In genomic region chr2:18117592-18117991, GRCh38 we compare ENCODE assay signal across 7 cellular contexts.
A peak's percentile ranks its signal among the peaks of the same experiment; 100 is the strongest.
DNase-seq lines count a peak whose midpoint lies in the region; ATAC-seq and TF ChIP-seq lines count a peak whose summit lies in the region.

No MANE protein-coding gene starts in this region.

- H2AFZ ChIP-seq in neuronal stem cell (ENCODE audit: low read length), result no peak overlapping the region

- no peak overlapping the region for H2BK120ac ChIP-seq in neuronal stem cell (ENCODE audit: low read depth, low read length)

- H3K27me3 ChIP-seq in neuronal stem cell (ENCODE audit: control insufficient read depth in 3 of 3, insufficient read depth in 3 of 3, low read depth in 1 of 3, low read length in 3 of 3) (no peaks in the 10 kb centered on the region), tibial nerve (no peaks in the 10 kb centered on the region)

- H3K9ac ChIP-seq in neuronal stem cell (ENCODE audit: low read depth, low read length, poor library complexity), result no peak overlapping the region

- TF ChIP-seq CTCF in GM10266 (IDR thresholded peaks at IDR 0.05; ENCODE audit: control insufficient read depth, insufficient read depth, low read depth, missing control alignments) (peak; percentile 71), RWPE1 (conservative IDR thresholded peaks at IDR 0.05; ENCODE audit: low read depth) (peak; percentile 51), tibial nerve (IDR thresholded peaks at IDR 0.05) (peak in 1 of 5 experiments; percentile 27)

- H3K4me2 ChIP-seq in neuronal stem cell (ENCODE audit: insufficient read depth, low read length, poor library complexity, severe bottlenecking), result no peak overlapping the region

- H3K36me3 ChIP-seq in neuronal stem cell (replicated peaks in 1 of 2; ENCODE audit: control insufficient read depth in 2 of 2, insufficient read depth in 2 of 2, low read length in 2 of 2) (no peaks in the 10 kb centered on the region), tibial nerve (no peaks in the 10 kb centered on the region)

- H2BK5ac ChIP-seq in neuronal stem cell (ENCODE audit: low read length), result no peak overlapping the region

- CTCF ChIA-PET in RWPE1 (lab: Yijun Ruan, JAX), result interaction anchor here (0.8 to 1.2 kb wide), 4 partner anchors 32 to 265 kb away, joined by 3 to 6 read pairs (median 4); partner anchors contain the start of gene KCNS3

- H3K79me1 ChIP-seq in neuronal stem cell (ENCODE audit: low read depth, low read length), result no peaks in the 10 kb centered on the region

- H3K4ac ChIP-seq in neuronal stem cell (ENCODE audit: low read length), result no peak overlapping the region

- no peak overlapping the region for H3K18ac ChIP-seq in neuronal stem cell (ENCODE audit: low read length)

- no peaks in the 10 kb centered on the region for H3K4me1 ChIP-seq in neuronal stem cell (ENCODE audit: control insufficient read depth in 2 of 2, insufficient read depth in 1 of 2, low read depth in 1 of 2, low read length in 2 of 2)
- no peaks in the 10 kb centered on the region for H3K4me1 ChIP-seq in tibial nerve

- no peak overlapping the region for H4K8ac ChIP-seq in neuronal stem cell (ENCODE audit: low read depth, low read length)

- no peak overlapping the region for H2BK15ac ChIP-seq in neuronal stem cell (ENCODE audit: low read length)

- H3K4me3 ChIP-seq in neuronal stem cell (ENCODE audit: low read length in 2 of 2) (no peak overlapping the region), tibial nerve (no peak overlapping the region)

- no peak overlapping the region for H3K14ac ChIP-seq in neuronal stem cell (ENCODE audit: low read length)

- H3K9me3 ChIP-seq in neuronal stem cell (replicated peaks in 1 of 2; ENCODE audit: control insufficient read depth in 2 of 2, insufficient read depth in 1 of 2, low read depth in 1 of 2, low read length in 2 of 2) (no peaks in the 10 kb centered on the region), tibial nerve (no peaks in the 10 kb centered on the region)

- no CpG with 5 or more reads among the region's 2 CpGs for WGBS in neuronal stem cell (ENCODE audit: extremely low coverage in 2 of 2, insufficient read length in 2 of 2, insufficient replicate concordance in 1 of 2), 2 donors
- WGBS in tibial nerve, 2 donors, result 44 to 47% methylated on average over 2 of the region's 2 CpGs

- TF ChIP-seq POLR2A in tibial nerve (IDR thresholded peaks at IDR 0.05), result no peak

- peak; percentile 85 for ATAC-seq in GM21367 (IDR thresholded peaks at IDR 0.05; ENCODE audit: unreplicated experiment)
- ATAC-seq in HG03520 (IDR thresholded peaks at IDR 0.05; ENCODE audit: unreplicated experiment), result peak; percentile 94

- no peak overlapping the region for H2AK5ac ChIP-seq in neuronal stem cell (ENCODE audit: low read depth, low read length)

- POLR2A ChIA-PET in RWPE1 (lab: Yijun Ruan, JAX; ENCODE audit: low non-redundant PET), result no interaction called here

- H3K23ac ChIP-seq in neuronal stem cell (ENCODE audit: low read depth, low read length, poor library complexity), result no peak overlapping the region

- peak; percentile 30 for DNase-seq in GM10266 (ENCODE audit: extremely low spot score)
- DNase-seq in RWPE1 (ENCODE audit: low spot score), result peak; percentile 52
- peak; percentile 56 for DNase-seq in glomerular visceral epithelial cell (ENCODE audit: extremely low spot score)
- DNase-seq in neuronal stem cell (ENCODE audit: low spot score), result no peak
- no peak for DNase-seq in tibial nerve (ENCODE audit: low spot score in 2 of 2)

- H2BK12ac ChIP-seq in neuronal stem cell (ENCODE audit: low read length), result no peak overlapping the region

- TF ChIP-seq EP300 in tibial nerve (IDR thresholded peaks at IDR 0.05), result no peak

- no peak overlapping the region for H3K27ac ChIP-seq in RWPE1
- no peak overlapping the region for H3K27ac ChIP-seq in neuronal stem cell (replicated peaks; ENCODE audit: low read length)
- H3K27ac ChIP-seq in tibial nerve, result no peak overlapping the region

- no peak overlapping the region for H4K91ac ChIP-seq in neuronal stem cell (ENCODE audit: low read depth, low read length, poor library complexity)

Comparison
In these comparisons a context has a peak if more than half of its experiments do, and no peak if none do; other contexts are left out.
1. DNase-seq: peak in GM10266 (single experiment), RWPE1 (single experiment) and glomerular visceral epithelial cell (single experiment); none in neuronal stem cell (single experiment) and tibial nerve (0 of 2).